ENCODE assay signal across 1 cellular context in genomic region chr19:58398545-58398944, GRCh38.
TF ChIP-seq lines count a peak whose summit lies in the region.

No MANE protein-coding gene starts in this region.

TF ChIP-seq in HepG2, 621 proteins besides CTCF, POLR2A, EP300 and RAD21:
- TF ChIP-seq ZMYM4 (CRISPR knock-in tag; IDR thresholded peaks at IDR 0.05) (no peak), ZFY (CRISPR knock-in tag; IDR thresholded peaks at IDR 0.05) (no peak), NAIF1 (CRISPR knock-in tag; IDR thresholded peaks at IDR 0.05; ENCODE audit: borderline replicate concordance) (no peak), KLF15 (CRISPR knock-in tag; IDR thresholded peaks at IDR 0.05; ENCODE audit: borderline replicate concordance) (no peak)
- TF ChIP-seq, protein P1, sequence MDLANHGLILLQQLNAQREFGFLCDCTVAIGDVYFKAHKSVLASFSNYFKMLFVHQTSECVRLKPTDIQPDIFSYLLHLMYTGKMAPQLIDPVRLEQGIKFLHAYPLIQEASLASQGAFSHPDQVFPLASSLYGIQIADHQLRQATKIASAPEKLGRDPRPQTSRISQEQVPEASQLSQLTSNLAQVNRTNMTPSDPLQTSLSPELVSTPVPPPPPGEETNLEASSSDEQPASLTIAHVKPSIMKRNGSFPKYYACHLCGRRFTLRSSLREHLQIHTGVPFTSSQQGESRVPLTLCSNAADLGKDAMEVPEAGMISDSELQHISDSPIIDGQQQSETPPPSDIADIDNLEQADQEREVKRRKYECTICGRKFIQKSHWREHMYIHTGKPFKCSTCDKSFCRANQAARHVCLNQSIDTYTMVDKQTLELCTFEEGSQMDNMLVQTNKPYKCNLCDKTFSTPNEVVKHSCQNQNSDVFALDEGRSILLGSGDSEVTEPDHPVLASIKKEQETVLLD (CRISPR knock-in tag; IDR thresholded peaks at IDR 0.05; ENCODE audit: low read depth) = no peak
TF ChIP-seq in HepG2: peak in this region for 0.
